ENCODE assay signal across 8 cellular contexts in genomic region chr5:54243483-54244080, GRCh38.
A peak's percentile ranks its signal among the peaks of the same experiment; 100 is the strongest.
DNase-seq lines count a peak whose midpoint lies in the region; ATAC-seq and TF ChIP-seq lines count a peak whose summit lies in the region.

No MANE protein-coding gene starts in this region.

- H3K27ac Mint-ChIP-seq in activated CD4-positive, alpha-beta T cell treated with anti-CD3 and anti-CD28 coated beads for 36 hours: no peak overlapping the region
- H3K27ac Mint-ChIP-seq in activated T-helper 2 cell treated with anti-CD3 and anti-CD28 coated beads, Interferon-gamma antibody, Interleukin-2, Interleukin-4, amounts not matched to agents 10 μg/mL and 5 μg/mL and 100 μg/mL, durations not matched to agents 14 hours and 24 hours and 36 hours: no peak overlapping the region

- DNase-seq in activated CD4-positive, alpha-beta T cell treated with anti-CD3 and anti-CD28 coated beads for 36 hours: peak; percentile 53
- DNase-seq in activated CD4-positive, alpha-beta T cell treated with anti-CD3 and anti-CD28 coated beads for 1 hour: no peak
- DNase-seq in HCEC 1CT: peak; percentile 43
- peak; percentile 61 for DNase-seq in NCI-H2227 treated with DMSO at 0.1 percent for 48 hours (lab: John Stamatoyannopoulos, UW)
- peak in 6 of 7 donors; percentile 25 to 72 (median 42) for DNase-seq in adrenal gland
- DNase-seq in kidney glomerular epithelial cell (lab: John Stamatoyannopoulos, UW): peak; percentile 46
- peak; percentile 29 to 33 for DNase-seq in thyroid gland
- no peak for DNase-seq in activated T-helper 2 cell treated with anti-CD3 and anti-CD28 coated beads, Interferon-gamma antibody, Interleukin-2, Interleukin-4, amounts not matched to agents 10 μg/mL and 5 μg/mL and 100 μg/mL, durations not matched to agents 14 hours and 24 hours and 36 hours (ENCODE audit: low spot score)

- H3K4me3 Mint-ChIP-seq in activated CD4-positive, alpha-beta T cell treated with anti-CD3 and anti-CD28 coated beads for 36 hours: no peak overlapping the region
- H3K4me3 Mint-ChIP-seq in activated T-helper 2 cell treated with anti-CD3 and anti-CD28 coated beads, Interferon-gamma antibody, Interleukin-2, Interleukin-4, amounts not matched to agents 10 μg/mL and 5 μg/mL and 100 μg/mL, durations not matched to agents 14 hours and 24 hours and 36 hours (ENCODE audit: low read depth): no peak overlapping the region

- H3K27me3 ChIP-seq in adrenal gland (no peaks in the 10 kb centered on the region), thyroid gland (no peaks in the 10 kb centered on the region)

- no peak for ATAC-seq in activated CD4-positive, alpha-beta T cell treated with anti-CD3 and anti-CD28 coated beads for 36 hours

- H3K4me3 ChIP-seq in adrenal gland (no peak overlapping the region), thyroid gland (replicated peaks in 1 of 3) (no peak overlapping the region)

- H3K9me3 ChIP-seq in adrenal gland (replicated peaks in 1 of 3) (no peaks in the 10 kb centered on the region), thyroid gland (no peaks in the 10 kb centered on the region)

- H3K4me1 ChIP-seq in adrenal gland (replicated peaks in 1 of 2): peaks cover 0 to under 1% of the 10 kb centered on the region in 2 donors
- no peaks in the 10 kb centered on the region for H3K4me1 ChIP-seq in thyroid gland

- CTCF ChIA-PET in activated CD4-positive, alpha-beta T cell treated with anti-CD3 and anti-CD28 coated beads for 36 hours (lab: Charles Lee): interaction anchor here (0.5 to 2.3 kb wide), 23 partner anchors 9 to 276 kb away, joined by 3 to 29 read pairs (median 4); no protein-coding TSS in a partner anchor

- peak; percentile 47 to 81 (median 71) for TF ChIP-seq CTCF in adrenal gland (IDR thresholded peaks at IDR 0.05)
- TF ChIP-seq CTCF in thyroid gland (IDR thresholded peaks at IDR 0.05): peak; percentile 49 to 75 (median 63)

- no peaks in the 10 kb centered on the region for H3K36me3 Mint-ChIP-seq in activated CD4-positive, alpha-beta T cell treated with anti-CD3 and anti-CD28 coated beads for 36 hours (ENCODE audit: low read depth)
- no peaks in the 10 kb centered on the region for H3K36me3 Mint-ChIP-seq in activated T-helper 2 cell treated with anti-CD3 and anti-CD28 coated beads, Interferon-gamma antibody, Interleukin-2, Interleukin-4, amounts not matched to agents 10 μg/mL and 5 μg/mL and 100 μg/mL, durations not matched to agents 14 hours and 24 hours and 36 hours (ENCODE audit: low read depth)

- H3K36me3 ChIP-seq in adrenal gland (replicated peaks in 1 of 2) (no peaks in the 10 kb centered on the region), thyroid gland (no peaks in the 10 kb centered on the region)

- no peaks in the 10 kb centered on the region for H3K9me3 Mint-ChIP-seq in activated CD4-positive, alpha-beta T cell treated with anti-CD3 and anti-CD28 coated beads for 36 hours (ENCODE audit: low read depth)
- no peaks in the 10 kb centered on the region for H3K9me3 Mint-ChIP-seq in activated T-helper 2 cell treated with anti-CD3 and anti-CD28 coated beads, Interferon-gamma antibody, Interleukin-2, Interleukin-4, amounts not matched to agents 10 μg/mL and 5 μg/mL and 100 μg/mL, durations not matched to agents 14 hours and 24 hours and 36 hours

- TF ChIP-seq POLR2A in adrenal gland (IDR thresholded peaks at IDR 0.05) (no peak), thyroid gland (IDR thresholded peaks at IDR 0.05) (no peak)

- 50 to 57% (median 56%) methylated on average over 4 of the region's 4 CpGs for WGBS in adrenal gland, 4 donors
- WGBS in thyroid gland, 2 donors: 48 to 55% methylated on average over 4 of the region's 4 CpGs

- no peak overlapping the region for H3K27ac ChIP-seq in adrenal gland
- H3K27ac ChIP-seq in thyroid gland: no peak overlapping the region

- POLR2A ChIA-PET in activated CD4-positive, alpha-beta T cell treated with anti-CD3 and anti-CD28 coated beads for 36 hours (lab: Charles Lee): no interaction called here

- peaks cover 4% of the 10 kb centered on the region for H3K4me1 Mint-ChIP-seq in activated CD4-positive, alpha-beta T cell treated with anti-CD3 and anti-CD28 coated beads for 36 hours
- no peaks in the 10 kb centered on the region for H3K4me1 Mint-ChIP-seq in activated T-helper 2 cell treated with anti-CD3 and anti-CD28 coated beads, Interferon-gamma antibody, Interleukin-2, Interleukin-4, amounts not matched to agents 10 μg/mL and 5 μg/mL and 100 μg/mL, durations not matched to agents 14 hours and 24 hours and 36 hours (ENCODE audit: low read depth)

- no peaks in the 10 kb centered on the region for H3K27me3 Mint-ChIP-seq in activated CD4-positive, alpha-beta T cell treated with anti-CD3 and anti-CD28 coated beads for 36 hours
- H3K27me3 Mint-ChIP-seq in activated T-helper 2 cell treated with anti-CD3 and anti-CD28 coated beads, Interferon-gamma antibody, Interleukin-2, Interleukin-4, amounts not matched to agents 10 μg/mL and 5 μg/mL and 100 μg/mL, durations not matched to agents 14 hours and 24 hours and 36 hours (ENCODE audit: low read depth): peaks cover 10% of the 10 kb centered on the region

- intact Hi-C loops in activated CD4-positive, alpha-beta T cell treated with anti-CD3 and anti-CD28 coated beads for 36 hours (cut with DNase I, micrococcal nuclease): loop anchor here (1.0 to 10.0 kb wide), 5 partner anchors 175 to 851 kb away; no protein-coding TSS in a partner anchor
- intact Hi-C loops in adrenal gland (cut with DNase I) (loop anchor here (10.0 kb wide), 2 partner anchors 171 to 251 kb away; no protein-coding TSS in a partner anchor), thyroid gland (cut with DNase I) (loop anchor here (5.0 to 10.0 kb wide), 2 partner anchors 174 to 251 kb away; no protein-coding TSS in a partner anchor)
- intact Hi-C loops in activated T-helper 2 cell treated with anti-CD3 and anti-CD28 coated beads, Interferon-gamma antibody, Interleukin-2, Interleukin-4, amounts not matched to agents 10 μg/mL and 5 μg/mL and 100 μg/mL, durations not matched to agents 14 hours and 24 hours and 36 hours (cut with micrococcal nuclease): loop anchor here (2.0 to 5.0 kb wide), 3 partner anchors 69 to 244 kb away; partner anchors contain the start of gene ARL15

Comparison
In these comparisons a context has a peak if more than half of its experiments do, and no peak if none do; other contexts are left out.
1. DNase-seq: peak in activated CD4-positive, alpha-beta T cell treated with anti-CD3 and anti-CD28 coated beads for 36 hours (single experiment), HCEC 1CT (single experiment), NCI-H2227 treated with DMSO at 0.1 percent for 48 hours (single experiment), adrenal gland (6 of 7), kidney glomerular epithelial cell (single experiment) and thyroid gland (2 of 2); none in activated CD4-positive, alpha-beta T cell treated with anti-CD3 and anti-CD28 coated beads for 1 hour (single experiment) and activated T-helper 2 cell treated with anti-CD3 and anti-CD28 coated beads, Interferon-gamma antibody, Interleukin-2, Interleukin-4, amounts not matched to agents 10 μg/mL and 5 μg/mL and 100 μg/mL, durations not matched to agents 14 hours and 24 hours and 36 hours (single experiment).